ENCODE assay signal across 9 cellular contexts in the genomic region with DNA sequence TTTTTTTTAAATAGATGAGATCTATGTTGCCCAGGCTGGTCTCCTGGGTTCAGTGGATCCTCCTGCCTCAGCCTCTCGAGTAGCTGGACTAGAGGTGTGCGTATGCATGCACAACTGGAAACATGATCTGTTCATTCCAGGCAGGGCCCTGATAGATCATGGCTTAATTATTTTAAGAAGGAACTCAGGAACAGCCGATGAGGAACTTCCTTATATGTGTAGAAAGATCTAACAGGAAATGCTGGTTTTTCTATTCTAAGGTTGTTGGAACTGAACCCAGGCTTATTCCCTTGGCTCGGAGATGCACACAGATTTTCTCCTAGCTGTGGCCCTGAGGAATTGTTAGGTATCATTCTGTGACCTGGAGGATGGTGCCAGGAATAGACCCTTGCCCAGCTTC. TPM values are rescaled to one million over a fixed set of nuclear protein-coding genes. Genes with fewer than 3 reads are reported as not detected.
DNase-seq lines count a peak whose midpoint lies in the region; ATAC-seq, FAIRE-seq and TF ChIP-seq lines count a peak whose summit lies in the region.
"Had no signal": no experiment of that assay in that cellular context is flagged by ENCODE, and none has a peak within 500 bp of the region (broad histone marks: within the 10 kb centered on the region; RNA-seq: fewer than 3 reads in every experiment).

No MANE protein-coding gene starts in this region.

- H3K4me1 ChIP-seq in K562 (replicated peaks in 1 of 2; ENCODE audit: control insufficient read depth in 2 of 2, insufficient read depth in 2 of 2, low read length in 2 of 2) = no peaks in the 10 kb centered on the region
- H3K4me1 ChIP-seq in lower lobe of right lung = peaks cover 52% of the 10 kb centered on the region
- peaks cover 44 to 50% of the 10 kb centered on the region in 2 donors for H3K4me1 ChIP-seq in thyroid gland

- intact Hi-C loops in K562 (cut with micrococcal nuclease) (no loop called here), lower lobe of right lung (cut with DNase I) (no loop called here), thyroid gland (cut with DNase I) (no loop called here)

- TSS peak; percentile 17 for BruUV-seq in K562 (replicated peaks; lab: Mats Ljungman, UMichigan)

- H3K9me3 ChIP-seq in K562 (replicated peaks; ENCODE audit: control insufficient read depth, insufficient read depth, low read depth, low read length) (no peaks in the 10 kb centered on the region), lower lobe of right lung (no peaks in the 10 kb centered on the region), thyroid gland (no peaks in the 10 kb centered on the region)

- ATAC-seq in K562 = no peak
- ATAC-seq in lower lobe of right lung = peak; percentile 4 to 40
- no peak for ATAC-seq in GM18498 (IDR thresholded peaks at IDR 0.05; ENCODE audit: unreplicated experiment)
- no peak for ATAC-seq in GM21529 (IDR thresholded peaks at IDR 0.05; ENCODE audit: unreplicated experiment)

- 86% methylated on average over 4 of the region's 4 CpGs for WGBS in K562 (ENCODE audit: insufficient coverage, low coverage, missing lambda C conversion rate)
- WGBS in thyroid gland, 2 donors = 39 to 43% methylated on average over 4 of the region's 4 CpGs

- CTCF ChIA-PET in K562 (lab: Yijun Ruan, JAX; ENCODE audit: low intra/inter-chr PET ratio) = no interaction called here

- H3K36me3 ChIP-seq in K562 (ENCODE audit: control insufficient read depth, insufficient read depth, low read length) (peaks cover 32% of the 10 kb centered on the region; the same call in 2 of the 3 replicates), lower lobe of right lung (peaks cover 4% of the 10 kb centered on the region), thyroid gland (no peaks in the 10 kb centered on the region)

- H3K27me3 ChIP-seq in K562 (ENCODE audit: control insufficient read depth in 2 of 2, insufficient read depth in 2 of 2, low read length in 2 of 2) (no peaks in the 10 kb centered on the region), lower lobe of right lung (ENCODE audit: low read depth) (no peaks in the 10 kb centered on the region), thyroid gland (no peaks in the 10 kb centered on the region)

- no peak overlapping the region for H3K9ac ChIP-seq in K562 (ENCODE audit: insufficient read depth in 1 of 2, low read depth in 2 of 2, low read length in 2 of 2)

- no peak overlapping the region for H3K27ac ChIP-seq in K562 (ENCODE audit: extremely low read depth, low read depth, low read length)
- peak overlapping the region; percentile 73 for H3K27ac ChIP-seq in lower lobe of right lung
- H3K27ac ChIP-seq in thyroid gland = peak overlapping the region; percentile 85 to 93 (median 88)

- H3K9me1 ChIP-seq in K562 (ENCODE audit: control insufficient read depth, insufficient read depth, low read length) = no peaks in the 10 kb centered on the region

- DNase-seq in NCI-H2196 (lab: John Stamatoyannopoulos, UW; ENCODE audit: unreplicated experiment) = peak; percentile 33
- DNase-seq in NCI-H2196 treated with DMSO at 0.1 percent for 48 hours (lab: John Stamatoyannopoulos, UW; ENCODE audit: unreplicated experiment) = no peak
- DNase-seq in K562 (ENCODE audit: extremely low read depth in 1 of 4, low spot score in 3 of 4) = no peak
- DNase-seq in lower lobe of right lung = no peak
- no peak for DNase-seq in thyroid gland
- DNase-seq in HT-29 (ENCODE audit: low spot score) = no peak
- DNase-seq: effector memory CD4-positive, alpha-beta T cell had no signal

- H2AFZ ChIP-seq in K562 (ENCODE audit: low read depth, low read length) = no peak overlapping the region

- TF ChIP-seq POLR2A in K562 (conservative IDR thresholded peaks at IDR 0.05) = no peak
- no peak for TF ChIP-seq POLR2A in thyroid gland (IDR thresholded peaks at IDR 0.05)

- TF ChIP-seq RAD21 in K562 (CRISPR knock-in tag; conservative IDR thresholded peaks at IDR 0.05 in 1 of 2, IDR thresholded peaks at IDR 0.05 in 1 of 2) = no peak

- no peaks in the 10 kb centered on the region for H4K20me1 ChIP-seq in K562 (replicated peaks; ENCODE audit: control insufficient read depth, insufficient read depth, low read length)

- TF ChIP-seq CTCF in K562 (IDR thresholded peaks at IDR 0.05 in 2 of 3, conservative IDR thresholded peaks at IDR 0.05 in 1 of 3; ENCODE audit: insufficient read depth in 2 of 3, low read depth in 1 of 3, low read length in 3 of 3) (no peak), lower lobe of right lung (IDR thresholded peaks at IDR 0.05) (no peak), thyroid gland (IDR thresholded peaks at IDR 0.05) (no peak)

- FAIRE-seq in K562 (lab: Jason Lieb, UNC) = no peak

- in situ Hi-C loops in K562 (cut with MboI) = no loop called here

- no peak overlapping the region for H3K4me3 ChIP-seq in K562
- H3K4me3 ChIP-seq in lower lobe of right lung = no peak overlapping the region
- no peak overlapping the region for H3K4me3 ChIP-seq in thyroid gland (replicated peaks in 1 of 3)

- TF ChIP-seq EP300 in K562 (IDR thresholded peaks at IDR 0.05; ENCODE audit: low read length) = no peak

- no peaks in the 10 kb centered on the region; the same call in none of the 3 replicates for H3K79me2 ChIP-seq in K562 (ENCODE audit: control insufficient read depth, insufficient read depth, low read length)

- POLR2A ChIA-PET in K562 (lab: Yijun Ruan, JAX) = no interaction called here

- no peak overlapping the region for H3K4me2 ChIP-seq in K562 (ENCODE audit: insufficient read depth, low read length)

TF ChIP-seq in K562, 482 proteins besides CTCF, POLR2A, EP300 and RAD21 (continues in another document):
- TF ChIP-seq, protein P1, sequence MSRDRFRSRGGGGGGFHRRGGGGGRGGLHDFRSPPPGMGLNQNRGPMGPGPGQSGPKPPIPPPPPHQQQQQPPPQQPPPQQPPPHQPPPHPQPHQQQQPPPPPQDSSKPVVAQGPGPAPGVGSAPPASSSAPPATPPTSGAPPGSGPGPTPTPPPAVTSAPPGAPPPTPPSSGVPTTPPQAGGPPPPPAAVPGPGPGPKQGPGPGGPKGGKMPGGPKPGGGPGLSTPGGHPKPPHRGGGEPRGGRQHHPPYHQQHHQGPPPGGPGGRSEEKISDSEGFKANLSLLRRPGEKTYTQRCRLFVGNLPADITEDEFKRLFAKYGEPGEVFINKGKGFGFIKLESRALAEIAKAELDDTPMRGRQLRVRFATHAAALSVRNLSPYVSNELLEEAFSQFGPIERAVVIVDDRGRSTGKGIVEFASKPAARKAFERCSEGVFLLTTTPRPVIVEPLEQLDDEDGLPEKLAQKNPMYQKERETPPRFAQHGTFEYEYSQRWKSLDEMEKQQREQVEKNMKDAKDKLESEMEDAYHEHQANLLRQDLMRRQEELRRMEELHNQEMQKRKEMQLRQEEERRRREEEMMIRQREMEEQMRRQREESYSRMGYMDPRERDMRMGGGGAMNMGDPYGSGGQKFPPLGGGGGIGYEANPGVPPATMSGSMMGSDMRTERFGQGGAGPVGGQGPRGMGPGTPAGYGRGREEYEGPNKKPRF (IDR thresholded peaks at IDR 0.05; ENCODE audit: low read depth, low read length) = no peak
- TF ChIP-seq SRSF9 (IDR thresholded peaks at IDR 0.05; ENCODE audit: borderline replicate concordance, low read depth, low read length) = no peak

RNA-seq across cellular contexts. Expression of a gene that starts 32.4 kb away (rescaled TPM):
- 26.8 and 55.2 TPM in 2 replicates for total RNA-seq in K562 (2011; cell fraction: chromatin; rRNA removed; ENCODE audit: low replicate concordance)
- 14.2 and 18.8 TPM in 2 replicates for total RNA-seq in K562 (2011; cell fraction: nucleolus; rRNA removed)
- 20.5 and 27.3 TPM in 2 replicates for total RNA-seq in K562 (2011; cell fraction: nucleoplasm; rRNA removed)
- total RNA-seq in K562 (2014; rRNA removed) (11.5 and 15.4 TPM in 2 replicates), K562 (2014; rRNA removed; fragmentation: Illumina TruSeq; extraction: Trizol) (17.6 and 19.4 TPM in 2 replicates), K562 (2015; rRNA removed; fragmentation: Illumina TruSeq; extraction: Trizol) (19.2 and 20.3 TPM in 2 replicates), K562 (2021) (26.0 and 27.9 TPM in 2 replicates), lower lobe of right lung (69.9 TPM), thyroid gland (100 to 1,000 TPM in 1 of 4 donors, 10 to 100 TPM in 3; 65.2 to 102 (median 69.2) TPM)
- polyA plus RNA-seq in K562 (2011; rRNA removed) (13.0 and 15.8 TPM in 2 replicates), K562 (2014; fragmentation: Illumina TruSeq; extraction: Trizol) (11.7 and 14.5 TPM in 2 replicates), K562 (2014; fragmentation: Nextera tagmentation; extraction: Ambion mirVana) (1 to 10 TPM; 1.4 to 2.6 TPM), K562 (2014; rRNA removed) (9.1 and 9.8 TPM in 2 replicates)
- 9.1 and 9.5 TPM in 2 replicates for polyA plus RNA-seq in K562 (2011; cell fraction: cytosol; rRNA removed)
- polyA plus RNA-seq in K562 (2011; cell fraction: nucleus; rRNA removed) = 15.3 and 16.7 TPM in 2 replicates
- 11.1 and 12.7 TPM in 2 replicates for polyA plus RNA-seq in K562 (2012)
- 35.3 and 44.3 TPM in 2 replicates for polyA minus RNA-seq in K562 (2011; rRNA and poly(A)+ RNA removed)
- polyA minus RNA-seq in K562 (2011; cell fraction: cytosol; rRNA and poly(A)+ RNA removed) = 14.5 and 16.0 TPM in 2 replicates
- polyA minus RNA-seq in K562 (2011; cell fraction: nucleus; rRNA and poly(A)+ RNA removed) = 11.0 and 24.5 TPM in 2 replicates
- 9.5 and 11.8 TPM in 2 replicates for total RNA-seq in HT-29 (2014; rRNA removed; shearing (Covaris generic))

RNA-seq across cellular contexts. Expression of a gene that starts 58.1 kb away (rescaled TPM):
- total RNA-seq in K562 (2011; cell fraction: chromatin; rRNA removed; ENCODE audit: low replicate concordance) = 0.84 and 2.9 TPM in 2 replicates
- total RNA-seq in K562 (2011; cell fraction: nucleolus; rRNA removed) = 0.26 and 1.3 TPM in 2 replicates
- total RNA-seq in K562 (2011; cell fraction: nucleoplasm; rRNA removed) = 0.44 and 0.84 TPM in 2 replicates
- 0.16 TPM in 1 of 2 replicates, not detected in the other for total RNA-seq in K562 (2014; rRNA removed)
- not detected in 2 replicates for total RNA-seq in K562 (2014; rRNA removed; fragmentation: Illumina TruSeq; extraction: Trizol)
- 0.19 and 0.69 TPM in 2 replicates for total RNA-seq in K562 (2015; rRNA removed; fragmentation: Illumina TruSeq; extraction: Trizol)
- total RNA-seq in K562 (2021) = 0.18 and 0.81 TPM in 2 replicates
- polyA plus RNA-seq in K562 (2011; rRNA removed) = 0.07 and 0.26 TPM in 2 replicates
- 0.40 and 3.1 TPM in 2 replicates for polyA plus RNA-seq in K562 (2011; cell fraction: cytosol; rRNA removed)
- 3.7 and 14.6 TPM in 2 replicates for polyA plus RNA-seq in K562 (2011; cell fraction: nucleus; rRNA removed)
- polyA plus RNA-seq in K562 (2012) = 1.4 and 2.3 TPM in 2 replicates
- 0.46 and 0.58 TPM in 2 replicates for polyA plus RNA-seq in K562 (2014; fragmentation: Illumina TruSeq; extraction: Trizol)
- not detected for polyA plus RNA-seq in K562 (2014; fragmentation: Nextera tagmentation; extraction: Ambion mirVana)
- polyA plus RNA-seq in K562 (2014; rRNA removed) = 0.17 and 0.46 TPM in 2 replicates
- 0.42 TPM in 1 of 2 replicates, not detected in the other for polyA minus RNA-seq in K562 (2011; rRNA and poly(A)+ RNA removed)
- not detected in 2 replicates for polyA minus RNA-seq in K562 (2011; cell fraction: cytosol; rRNA and poly(A)+ RNA removed)
- polyA minus RNA-seq in K562 (2011; cell fraction: nucleus; rRNA and poly(A)+ RNA removed) = 0.54 and 0.67 TPM in 2 replicates
- 29.4 TPM for total RNA-seq in lower lobe of right lung
- 10 to 100 TPM; 59.0 to 99.3 (median 86.3) TPM for total RNA-seq in thyroid gland
- total RNA-seq in HT-29 (2014; rRNA removed; shearing (Covaris generic)) = 0.10 TPM in 1 of 2 replicates, not detected in the other

Comparison
In these comparisons a context has a peak if more than half of its experiments do, and no peak if none do; other contexts are left out.
1. ATAC-seq: peak in lower lobe of right lung (2 of 2); none in K562 (single experiment), GM18498 (single experiment) and GM21529 (single experiment).